In genomic region chr2:232926448-232927040, GRCh38 we compare ENCODE assay signal across 10 cellular contexts. TPM values are rescaled to one million over a fixed set of nuclear protein-coding genes. Genes with fewer than 3 reads are reported as not detected.
A peak's percentile ranks its signal among the peaks of the same experiment; 100 is the strongest.
DNase-seq lines count a peak whose midpoint lies in the region; ATAC-seq and TF ChIP-seq lines count a peak whose summit lies in the region.
"Had no signal": no experiment of that assay in that cellular context is flagged by ENCODE, and none has a peak within 500 bp of the region (broad histone marks: within the 10 kb centered on the region; RNA-seq: fewer than 3 reads in every experiment).

No MANE protein-coding gene starts in this region.

- intact Hi-C loops in right cardiac atrium (cut with DNase I): no loop called here
- intact Hi-C loops in Right ventricle myocardium inferior (cut with DNase I): no loop called here
- intact Hi-C loops in uterus (cut with DNase I; ENCODE audit: low total_unique reads): no loop called here
- intact Hi-C loops in left lung (cut with DNase I): no loop called here

- ATAC-seq in right cardiac atrium (peak in 1 of 2 donors; percentile 9), Right ventricle myocardium inferior (no peak), GM19351 (IDR thresholded peaks at IDR 0.05; ENCODE audit: unreplicated experiment) (no peak), left lung (no peak)
- ATAC-seq: HCT116 had no signal

- DNase-seq in right cardiac atrium (no peak), Right ventricle myocardium inferior (ENCODE audit: missing footprints) (no peak), adipocyte (ENCODE audit: low read depth) (no peak), uterus (no peak), BE2C (no peak), left lung (no peak)
- DNase-seq: NCI-H1930 had no signal

- H3K4me1 ChIP-seq in right cardiac atrium (ENCODE audit: control insufficient read depth, insufficient read depth, low read length) (peaks cover under 1% of the 10 kb centered on the region), adipocyte (ENCODE audit: control insufficient read depth, insufficient read depth, low read length) (peaks cover 2% of the 10 kb centered on the region), mesodermal cell (ENCODE audit: control insufficient read depth, insufficient read depth, low read length, poor library complexity, severe bottlenecking) (no peaks in the 10 kb centered on the region), uterus (no peaks in the 10 kb centered on the region), BE2C (no peaks in the 10 kb centered on the region), left lung (peaks cover 7 to 10% of the 10 kb centered on the region in 2 donors)

- TF ChIP-seq POLR2A in uterus (IDR thresholded peaks at IDR 0.05): no peak

- no peak overlapping the region for H3K9ac ChIP-seq in adipocyte (ENCODE audit: low read length)

- H3K4me3 ChIP-seq in right cardiac atrium (ENCODE audit: low read length): peak overlapping the region; percentile 73
- peak overlapping the region; percentile 37 for H3K4me3 ChIP-seq in adipocyte (ENCODE audit: low read length)
- H3K4me3 ChIP-seq in mesodermal cell (ENCODE audit: extremely low read depth, insufficient read depth, low read length, poor library complexity, severe bottlenecking): peak overlapping the region; percentile 26
- H3K4me3 ChIP-seq in uterus: peak overlapping the region; percentile 29 to 41
- H3K4me3 ChIP-seq in BE2C (ENCODE audit: low read depth, low read length): no peak overlapping the region
- no peak overlapping the region for H3K4me3 ChIP-seq in left lung

- H3K36me3 ChIP-seq in adipocyte (ENCODE audit: control insufficient read depth, insufficient read depth, low read length, severe bottlenecking) (no peaks in the 10 kb centered on the region), mesodermal cell (ENCODE audit: control insufficient read depth, insufficient read depth, low read length) (no peaks in the 10 kb centered on the region), uterus (no peaks in the 10 kb centered on the region), BE2C (no peaks in the 10 kb centered on the region), left lung (no peaks in the 10 kb centered on the region)

- no peak for TF ChIP-seq CTCF in uterus (IDR thresholded peaks at IDR 0.05)
- TF ChIP-seq CTCF in BE2C (IDR thresholded peaks at IDR 0.05; ENCODE audit: low read depth, low read length): no peak
- no peak for TF ChIP-seq CTCF in left lung (IDR thresholded peaks at IDR 0.05)

- H3K27me3 ChIP-seq in right cardiac atrium (ENCODE audit: control insufficient read depth, insufficient read depth): no peaks in the 10 kb centered on the region
- peaks cover 35% of the 10 kb centered on the region for H3K27me3 ChIP-seq in adipocyte (replicated peaks; ENCODE audit: control insufficient read depth, insufficient read depth, low read length)
- H3K27me3 ChIP-seq in uterus: no peaks in the 10 kb centered on the region
- H3K27me3 ChIP-seq in BE2C: peaks cover 68% of the 10 kb centered on the region
- peaks cover 36 to 86% of the 10 kb centered on the region in 2 donors for H3K27me3 ChIP-seq in left lung

- H3K27ac ChIP-seq in right cardiac atrium (ENCODE audit: low read length) (no peak overlapping the region), mesodermal cell (ENCODE audit: low read depth, low read length, severe bottlenecking) (no peak overlapping the region), uterus (no peak overlapping the region), left lung (no peak overlapping the region)

- no peaks in the 10 kb centered on the region for H3K9me3 ChIP-seq in right cardiac atrium (ENCODE audit: control insufficient read depth, low read length)
- peaks cover 14% of the 10 kb centered on the region for H3K9me3 ChIP-seq in adipocyte (ENCODE audit: control insufficient read depth, low read length)
- H3K9me3 ChIP-seq in mesodermal cell (ENCODE audit: control insufficient read depth, low read length): no peaks in the 10 kb centered on the region
- no peaks in the 10 kb centered on the region for H3K9me3 ChIP-seq in uterus
- no peaks in the 10 kb centered on the region for H3K9me3 ChIP-seq in BE2C
- H3K9me3 ChIP-seq in left lung: no peaks in the 10 kb centered on the region

- 22% methylated on average over 19 of the region's 19 CpGs for WGBS in right cardiac atrium
- 9 to 11% methylated on average over 15 to 18 of the region's 19 CpGs for WGBS in mesodermal cell (ENCODE audit: insufficient coverage in 2 of 2), 2 experiments

RNA-seq across cellular contexts. Expression of gene SNORC, which starts 56.5 kb away (rescaled TPM):
- total RNA-seq in right cardiac atrium: 1 to 10 TPM in 3 of 4 donors, under 1 TPM in 1; 0.86 to 1.9 (median 1.3) TPM
- polyA plus RNA-seq in right cardiac atrium: 0.59 TPM
- total RNA-seq in Right ventricle myocardium inferior: 0.46 TPM
- polyA plus RNA-seq in mesodermal cell (2013, experiment 1 of 2): 2.5 TPM
- 0.86 TPM for polyA plus RNA-seq in mesodermal cell (2013, experiment 2 of 2)
- 1 to 10 TPM in 1 of 4 donors, under 1 TPM in 1, not detected in 2; 0.35 to 2.0 TPM for total RNA-seq in uterus
- 14.1 TPM for polyA plus RNA-seq in BE2C (2012; ENCODE audit: insufficient read depth, insufficient read length, low read depth)
- 1 to 10 TPM; 2.2 to 3.6 TPM for total RNA-seq in left lung

Comparison
In these comparisons a context has a peak if more than half of its experiments do, and no peak if none do; other contexts are left out.
1. H3K4me3 ChIP-seq: peak in right cardiac atrium (single experiment), adipocyte (single experiment), mesodermal cell (single experiment) and uterus (2 of 2); none in BE2C (single experiment) and left lung (0 of 2).